17 cellular contexts compared by ENCODE assay signal in the genomic region with DNA sequence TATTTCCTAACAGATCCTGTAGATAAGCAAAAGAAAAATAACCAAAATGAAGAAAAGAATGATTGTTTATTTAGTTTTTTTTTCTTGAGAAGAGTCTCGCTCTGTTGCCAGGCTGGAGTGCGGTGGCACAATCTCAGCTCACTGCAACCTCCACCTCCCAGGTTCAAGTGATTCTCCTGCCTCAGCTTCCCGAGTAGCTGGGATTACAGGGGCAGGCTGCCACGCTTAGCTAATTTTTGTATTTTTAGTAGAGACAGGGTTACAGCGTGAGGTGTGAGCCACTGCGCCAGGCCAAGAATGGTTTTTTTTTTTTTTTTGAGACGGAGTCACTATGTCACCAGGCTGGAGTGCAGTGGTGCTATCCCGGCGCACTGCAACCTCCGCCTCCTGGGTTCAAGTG. TPM values are rescaled to one million over a fixed set of nuclear protein-coding genes. Genes with fewer than 3 reads are reported as not detected.
"Had no signal": no experiment of that assay in that cellular context is flagged by ENCODE, and none has a peak within 500 bp of the region (broad histone marks: within the 10 kb centered on the region; RNA-seq: fewer than 3 reads in every experiment).

No MANE protein-coding gene starts in this region.

RNA-seq across cellular contexts. Expression of a gene that starts 33.3 kb away (rescaled TPM):
- total RNA-seq: activated naive CD4-positive, alpha-beta T cell treated with anti-CD3 and anti-CD28 coated beads for 36 hours; activated naive CD4-positive, alpha-beta T cell treated with anti-CD3 and anti-CD28 coated beads, Interleukin-2, amount 50 U/mL, for 72 hours; activated naive CD8-positive, alpha-beta T cell treated with anti-CD3 and anti-CD28 coated beads for 36 hours; activated naive CD8-positive, alpha-beta T cell treated with anti-CD3 and anti-CD28 coated beads, Interleukin-2, amount 10 ng/mL, durations not matched to agents 7 days and 5 days; activated T-cell treated with anti-CD3 and anti-CD28 coated beads, Interleukin-2, amount 50 U/mL, for 4 hours; activated T-cell treated with anti-CD3 and anti-CD28 coated beads, Interleukin-2, amount 50 U/mL, for 72 hours; activated T-helper 1 cell treated with anti-CD3 and anti-CD28 coated beads, Interleukin-12 subunit alpha, Interleukin-12 subunit beta, Interleukin-2, Interleukin-4 antibody, amounts not matched to agents 30 ng/mL and 10 ng/mL and 1 ng/mL, durations not matched to agents 14 hours and 24 hours and 36 hours; activated T-helper 17 cell treated with anti-CD3 and anti-CD28 coated beads, Interleukin-2, amount 50 U/mL, for 72 hours; activated T-helper 2 cell treated with anti-CD3 and anti-CD28 coated beads, Interferon-gamma antibody, Interleukin-2, Interleukin-4, amounts not matched to agents 10 μg/mL and 5 μg/mL and 100 μg/mL, durations not matched to agents 14 hours and 24 hours and 36 hours; aorta; ascending aorta; astrocyte; body of pancreas; breast epithelium; bronchial epithelial cell; cardiac muscle cell; cardiac septum had no signal
- polyA plus RNA-seq: aorta, cardiac muscle cell had no signal
